ENCODE assay signal across 21 cellular contexts in the genomic region with DNA sequence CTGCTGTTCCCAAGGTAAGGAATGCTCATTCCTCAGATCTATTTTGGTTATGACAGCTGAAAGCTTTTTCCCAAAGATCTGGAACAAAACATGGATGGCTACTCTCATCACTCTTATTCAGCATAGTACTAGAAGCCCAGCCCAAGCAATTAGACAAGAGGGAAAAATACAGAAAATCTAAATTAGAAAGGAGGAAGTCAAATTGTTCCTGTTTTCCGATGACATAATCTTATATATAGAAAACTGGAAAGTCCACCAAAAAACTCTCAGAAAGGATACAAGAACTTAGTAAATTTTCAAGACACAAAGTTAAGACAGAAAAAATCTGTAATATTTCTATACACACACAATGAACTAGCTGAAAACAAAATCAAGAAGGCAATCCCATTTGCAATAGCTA. TPM values are rescaled to one million over a fixed set of nuclear protein-coding genes. Genes with fewer than 3 reads are reported as not detected.
DNase-seq lines count a peak whose midpoint lies in the region; ATAC-seq and TF ChIP-seq lines count a peak whose summit lies in the region.
"Had no signal": no experiment of that assay in that cellular context is flagged by ENCODE, and none has a peak within 500 bp of the region (broad histone marks: within the 10 kb centered on the region; RNA-seq: fewer than 3 reads in every experiment).

No MANE protein-coding gene starts in this region.

- 73 to 79% methylated on average over 1 of the region's 1 CpG for WGBS in upper lobe of left lung, 2 donors

- TF ChIP-seq POLR2A in upper lobe of left lung (IDR thresholded peaks at IDR 0.05) = no peak

- H3K9me3 Mint-ChIP-seq in activated naive CD8-positive, alpha-beta T cell treated with anti-CD3 and anti-CD28 coated beads, Interleukin-2, amount 50 U/mL, for 24 hours = peaks cover 9% of the 10 kb centered on the region

- peaks cover 52% of the 10 kb centered on the region for H3K4me1 Mint-ChIP-seq in activated naive CD8-positive, alpha-beta T cell treated with anti-CD3 and anti-CD28 coated beads, Interleukin-2, amount 50 U/mL, for 24 hours

- DNase-seq in SIG-M5 treated with dmso at 0.1 percent for 504 hours (lab: John Stamatoyannopoulos, UW; ENCODE audit: unreplicated experiment) (peak; percentile 58), SIG-M5 (lab: John Stamatoyannopoulos, UW) (no peak), MV-4-11 (lab: John Stamatoyannopoulos, UW) (peak; percentile 74), pons (ENCODE audit: low spot score) (no peak), upper lobe of left lung (no peak)
- no peak for DNase-seq in activated naive CD8-positive, alpha-beta T cell treated with anti-CD3 and anti-CD28 coated beads, Interleukin-2, amount 50 U/mL, for 24 hours
- DNase-seq: 8988T; colonic mucosa; DMS79 treated with DMSO at 0.1 percent for 48 hours; NCI-H1694; SJCRH30; stimulated activated naive CD4-positive, alpha-beta T cell treated with Interleukin-2 at 50 U/mL for 16 hours; upper lobe of right lung had no signal

- peak overlapping the region; percentile 57 for H3K27ac Mint-ChIP-seq in activated naive CD8-positive, alpha-beta T cell treated with anti-CD3 and anti-CD28 coated beads, Interleukin-2, amount 50 U/mL, for 24 hours

- H3K4me3 ChIP-seq in BLaER1 treated with 17β-estradiol and CSF1 and Interleukin-3, amounts not matched to agents 10 nM and 100 nM = peak overlapping the region in 1 of 10 experiments; percentile 20; a peak in 1 of 20 replicates
- no peak overlapping the region for H3K4me3 ChIP-seq in upper lobe of left lung
- H3K4me3 ChIP-seq: colonic mucosa, hepatocyte, SJCRH30, upper lobe of right lung had no signal

- TF ChIP-seq CTCF in upper lobe of left lung (IDR thresholded peaks at IDR 0.05) = no peak

- ATAC-seq in activated naive CD8-positive, alpha-beta T cell treated with anti-CD3 and anti-CD28 coated beads, Interleukin-2, amount 50 U/mL, for 24 hours = no peak
- no peak for ATAC-seq in HG02870 (IDR thresholded peaks at IDR 0.05; ENCODE audit: unreplicated experiment)
- ATAC-seq in upper lobe of left lung (ENCODE audit: low FRiP score in 2 of 2) = no peak
- ATAC-seq: upper lobe of right lung had no signal

- H3K36me3 Mint-ChIP-seq in activated naive CD8-positive, alpha-beta T cell treated with anti-CD3 and anti-CD28 coated beads, Interleukin-2, amount 50 U/mL, for 24 hours (ENCODE audit: low read depth) = peaks cover 31% of the 10 kb centered on the region

- H3K27me3 ChIP-seq in BLaER1 treated with 17β-estradiol and CSF1 and Interleukin-3, amounts not matched to agents 10 nM and 100 nM = no peaks in the 10 kb centered on the region
- H3K27me3 ChIP-seq in upper lobe of left lung = no peaks in the 10 kb centered on the region
- H3K27me3 ChIP-seq: colonic mucosa, hepatocyte, SJCRH30, upper lobe of right lung had no signal

- H3K27me3 Mint-ChIP-seq in activated naive CD8-positive, alpha-beta T cell treated with anti-CD3 and anti-CD28 coated beads, Interleukin-2, amount 50 U/mL, for 24 hours = no peaks in the 10 kb centered on the region

- H3K27ac ChIP-seq in BLaER1 treated with 17β-estradiol and CSF1 and Interleukin-3, amounts not matched to agents 10 nM and 100 nM = peak overlapping the region in 5 of 11 experiments; percentile 36 to 85 (median 59); a peak in 8 of 22 replicates
- H3K27ac ChIP-seq in upper lobe of left lung = no peak overlapping the region
- H3K27ac ChIP-seq: colonic mucosa, hepatocyte, SJCRH30, upper lobe of right lung had no signal

- peak overlapping the region in 3 of 11 experiments; percentile 38 to 64 (median 59); a peak in 4 of 22 replicates for H3K9ac ChIP-seq in BLaER1 treated with 17β-estradiol and CSF1 and Interleukin-3, amounts not matched to agents 10 nM and 100 nM

- no peak overlapping the region for H3K4me3 Mint-ChIP-seq in activated naive CD8-positive, alpha-beta T cell treated with anti-CD3 and anti-CD28 coated beads, Interleukin-2, amount 50 U/mL, for 24 hours

- H3K9me3 ChIP-seq in BLaER1 treated with 17β-estradiol and CSF1 and Interleukin-3, amounts not matched to agents 10 nM and 100 nM (replicated peaks in 1 of 11) = peaks cover 0 to 50% (median 21%) of the 10 kb centered on the region in 11 experiments; a peak in 19 of 22 replicates
- H3K9me3 ChIP-seq in upper lobe of left lung = no peaks in the 10 kb centered on the region
- H3K9me3 ChIP-seq: colonic mucosa, SJCRH30, upper lobe of right lung had no signal

- H3K4me2 ChIP-seq in BLaER1 treated with 17β-estradiol and CSF1 and Interleukin-3, amounts not matched to agents 10 nM and 100 nM = peak overlapping the region in 10 of 11 experiments; percentile 25 to 85 (median 48); a peak in 18 of 22 replicates
- H3K4me2 ChIP-seq: hepatocyte had no signal

- H4K20me1 ChIP-seq in BLaER1 treated with 17β-estradiol and CSF1 and Interleukin-3, amounts not matched to agents 10 nM and 100 nM = no peaks in the 10 kb centered on the region

- H3K36me3 ChIP-seq in BLaER1 treated with 17β-estradiol and CSF1 and Interleukin-3, amounts not matched to agents 10 nM and 100 nM = 0 out of 22 replicates have a peak, but pooled peaks cover 0 to 7% (median 0%) of the 10 kb centered on the region in 11 experiments
- H3K36me3 ChIP-seq in upper lobe of left lung = no peaks in the 10 kb centered on the region
- H3K36me3 ChIP-seq: colonic mucosa, SJCRH30, upper lobe of right lung had no signal

- no peak for TF ChIP-seq EP300 in upper lobe of left lung (IDR thresholded peaks at IDR 0.05)

- H3K4me1 ChIP-seq in BLaER1 treated with 17β-estradiol and CSF1 and Interleukin-3, amounts not matched to agents 10 nM and 100 nM = peaks cover 12 to 60% (median 38%) of the 10 kb centered on the region in 10 experiments
- H3K4me1 ChIP-seq in upper lobe of left lung = peaks cover 0 to 12% (median 2%) of the 10 kb centered on the region in 4 donors
- H3K4me1 ChIP-seq: colonic mucosa, SJCRH30 had no signal

RNA-seq across cellular contexts. Expression of a gene that starts 28.4 kb away (rescaled TPM):
- 1 to 10 TPM in 5 of 6 donors, not detected in 1; 1.3 to 7.6 (median 3.0) TPM for total RNA-seq in upper lobe of left lung
- total RNA-seq: astrocyte, endothelial cell of umbilical vein, fibroblast of villous mesenchyme, hepatocyte, kidney epithelial cell, renal cortical epithelial cell, SJCRH30 had no signal

RNA-seq across cellular contexts. Expression of a gene that starts 33.4 kb away (rescaled TPM):
- total RNA-seq in upper lobe of left lung = 10 to 100 TPM in 3 of 6 donors, 1 to 10 TPM in 3; 7.0 to 34.8 (median 12.2) TPM

Comparison
In these comparisons a context has a peak if more than half of its experiments do, and no peak if none do; other contexts are left out.
1. DNase-seq: peak in SIG-M5 treated with dmso at 0.1 percent for 504 hours (single experiment) and MV-4-11 (single experiment); none in SIG-M5 (single experiment), activated naive CD8-positive, alpha-beta T cell treated with anti-CD3 and anti-CD28 coated beads, Interleukin-2, amount 50 U/mL, for 24 hours (single experiment), pons (single experiment) and upper lobe of left lung (0 of 2).